Comparison of ENCODE assay signal across 8 cellular contexts in the genomic region with DNA sequence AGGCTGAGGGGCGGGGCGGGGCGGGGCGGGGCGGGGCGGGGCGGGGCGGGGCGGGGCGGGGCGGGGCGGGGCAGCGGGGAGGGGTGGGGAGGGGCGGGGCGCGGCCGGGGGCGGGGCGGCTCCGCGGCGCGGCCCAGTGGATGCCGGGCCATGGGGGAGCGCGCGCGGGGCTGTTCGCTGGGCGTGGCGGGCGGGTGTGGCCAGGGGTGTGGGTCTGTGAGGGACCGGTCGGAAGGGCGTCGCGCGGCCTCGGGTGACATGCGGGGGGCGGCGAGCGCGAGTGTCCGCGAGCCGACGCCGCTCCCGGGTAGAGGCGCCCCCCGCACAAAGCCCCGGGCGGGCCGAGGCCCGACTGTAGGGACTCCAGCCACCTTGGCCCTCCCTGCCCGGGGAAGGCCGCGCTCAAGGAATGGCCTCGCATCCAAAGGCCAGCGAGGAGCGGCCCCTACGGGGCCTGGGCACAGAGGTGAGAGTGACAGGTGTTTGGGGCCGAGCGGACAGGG. TPM values are rescaled to one million over a fixed set of nuclear protein-coding genes. Genes with fewer than 3 reads are reported as not detected.
A peak's percentile ranks its signal among the peaks of the same experiment; 100 is the strongest.
DNase-seq lines count a peak whose midpoint lies in the region; ATAC-seq and TF ChIP-seq lines count a peak whose summit lies in the region.

A gene (plus strand): TSS at position 188 of the 503 bp plus-strand sequence. CDS start 71 bp downstream, at position 259.

- H3K9me3 ChIP-seq in HUES64 (ENCODE audit: insufficient read depth, low read depth, low read length), result peaks cover 49% of the 10 kb centered on the region
- H3K9me3 ChIP-seq in esophagus (ENCODE audit: control insufficient read depth in 2 of 2, insufficient read depth in 1 of 2, low read depth in 1 of 2, low read length in 1 of 2), result peaks cover 13 to 20% of the 10 kb centered on the region in 2 donors

- ATAC-seq in GM19035 (IDR thresholded peaks at IDR 0.05; ENCODE audit: unreplicated experiment), result peak; percentile 37
- peak in 1 of 3 donors; percentile 27 for ATAC-seq in natural killer cell
- ATAC-seq in GM18517 (IDR thresholded peaks at IDR 0.05; ENCODE audit: unreplicated experiment), result no peak

- H3K27me3 Mint-ChIP-seq in natural killer cell (ENCODE audit: low read depth in 2 of 2) (peaks cover 0 to 2% of the 10 kb centered on the region in 2 donors), type B pancreatic cell (no peaks in the 10 kb centered on the region)

- H3K9ac ChIP-seq in HUES64 (ENCODE audit: low read depth, low read length), result peak within 1 kb of the TSS; percentile 79

- CTCF ChIA-PET in AG04449 (lab: Yijun Ruan, JAX), result interaction anchor here (0.7 kb wide), 1 partner anchor 10 kb away, joined by 3 read pairs; no protein-coding TSS in a partner anchor

- H3K36me3 Mint-ChIP-seq in natural killer cell (peaks cover 13% of the 10 kb centered on the region), type B pancreatic cell (peaks cover 30% of the 10 kb centered on the region)

- H3K4me1 ChIP-seq in HUES64 (ENCODE audit: insufficient read depth, low read length) (0 out of 2 replicates have a peak, but pooled peaks cover 8% of the 10 kb centered on the region), esophagus (ENCODE audit: control insufficient read depth in 2 of 2, insufficient read depth in 2 of 2, low read length in 1 of 2) (no peaks in the 10 kb centered on the region)

- no peak for DNase-seq in AG04449 (ENCODE audit: low read depth, low spot score)
- peak in 3 of 4 experiments; percentile 55 to 68 (median 61) for DNase-seq in activated CD4-positive, CD25-positive, alpha-beta regulatory T cell (lab: John Stamatoyannopoulos, UW)
- DNase-seq in natural killer cell, result peak; percentile 43
- peak; percentile 75 for DNase-seq in type B pancreatic cell (ENCODE audit: extremely low spot score, unreplicated experiment)

- peak within 1 kb of the TSS; percentile 91 for H3K4me3 Mint-ChIP-seq in natural killer cell
- peak within 1 kb of the TSS; percentile 95 for H3K4me3 Mint-ChIP-seq in type B pancreatic cell

- TF ChIP-seq CTCF in AG04449 (IDR thresholded peaks at IDR 0.05; ENCODE audit: insufficient read depth, low read length, missing control alignments) (no peak), natural killer cell (IDR thresholded peaks at IDR 0.05) (no peak), type B pancreatic cell (conservative IDR thresholded peaks at IDR 0.05) (no peak)

- no peaks in the 10 kb centered on the region for H3K27me3 ChIP-seq in HUES64 (ENCODE audit: insufficient read depth, low read length)
- H3K27me3 ChIP-seq in esophagus (ENCODE audit: control insufficient read depth in 1 of 2, insufficient read depth in 2 of 2, low read length in 2 of 2), result no peaks in the 10 kb centered on the region

- intact Hi-C loops in natural killer cell (cut with micrococcal nuclease), result loop anchor here (1.0 kb wide), 3 partner anchors 28 to 146 kb away; a partner anchor contains a TSS

- peaks cover 7 to 10% of the 10 kb centered on the region in 2 donors for H3K9me3 Mint-ChIP-seq in natural killer cell
- peaks cover 20% of the 10 kb centered on the region for H3K9me3 Mint-ChIP-seq in type B pancreatic cell

- H3K27ac Mint-ChIP-seq in natural killer cell (peak within 1 kb of the TSS; percentile 80 to 95), type B pancreatic cell (peak within 1 kb of the TSS; percentile 88)

- WGBS in HUES64, result 2% methylated on average over 42 of the region's 65 CpGs
- WGBS in esophagus, 2 donors, result 2% methylated on average over 38 to 50 of the region's 65 CpGs

- H3K27ac ChIP-seq in HUES64 (ENCODE audit: low read depth, low read length) (peak within 1 kb of the TSS; percentile 93), esophagus (ENCODE audit: low read depth in 2 of 2, low read length in 1 of 2) (peak within 1 kb of the TSS; percentile 92 to 96)

- H3K36me3 ChIP-seq in HUES64 (ENCODE audit: insufficient read depth, low read length) (peaks cover 5% of the 10 kb centered on the region; the same call in 1 of the 2 replicates), esophagus (ENCODE audit: control insufficient read depth in 2 of 2, insufficient read depth in 2 of 2, low read length in 1 of 2) (peaks cover 2 to 3% of the 10 kb centered on the region in 2 donors)

- peaks cover 20 to 36% of the 10 kb centered on the region in 2 donors for H3K4me1 Mint-ChIP-seq in natural killer cell
- no peaks in the 10 kb centered on the region for H3K4me1 Mint-ChIP-seq in type B pancreatic cell (ENCODE audit: unreplicated experiment)

- peak within 1 kb of the TSS; percentile 88 for H3K4me3 ChIP-seq in AG04449 (ENCODE audit: low read depth, low read length)
- peak within 1 kb of the TSS; percentile 87 for H3K4me3 ChIP-seq in HUES64 (ENCODE audit: low read length)
- peak within 1 kb of the TSS; percentile 48 to 73 for H3K4me3 ChIP-seq in esophagus (ENCODE audit: low read depth in 1 of 2, low read length in 2 of 2)

- POLR2A ChIA-PET in AG04449 (lab: Yijun Ruan, JAX), result no interaction called here

RNA-seq across cellular contexts. Expression of the gene that starts here (rescaled TPM):
- polyA plus RNA-seq in HUES64 (2013, experiment 1 of 2), result 3.3 TPM
- polyA plus RNA-seq in HUES64 (2013, experiment 2 of 2), result 3.4 TPM
- 1 to 10 TPM; 1.8 to 2.6 TPM for polyA plus RNA-seq in esophagus
- total RNA-seq in natural killer cell, result 1 to 10 TPM; 2.5 to 5.0 (median 4.2) TPM
- total RNA-seq in type B pancreatic cell (ENCODE audit: low replicate concordance), result 6.2 and 7.2 TPM in 2 replicates
